1 cellular context compared by ENCODE assay signal in genomic region chr5:181204561-181205401, GRCh38.
A peak's percentile ranks its signal among the peaks of the same experiment; 100 is the strongest.
TF ChIP-seq lines count a peak whose summit lies in the region.

TSS of gene TRIM7 (minus strand) at chr5:181205196. CDS start at chr5:181205110, 86 bp downstream.

TF ChIP-seq in HepG2, 621 proteins besides CTCF, POLR2A, EP300 and RAD21 (continued from another document):
- TF ChIP-seq THRA (CRISPR knock-in tag; IDR thresholded peaks at IDR 0.05; ENCODE audit: borderline replicate concordance) (no peak), ZSCAN31 (CRISPR knock-in tag; IDR thresholded peaks at IDR 0.05; ENCODE audit: low read depth) (no peak), CREBL2 (CRISPR knock-in tag; IDR thresholded peaks at IDR 0.05; ENCODE audit: borderline replicate concordance) (no peak), HNRNPLL (IDR thresholded peaks at IDR 0.05; ENCODE audit: low read depth, low read length, poor library complexity, severe bottlenecking) (peak; percentile 50), ZNF280B (CRISPR knock-in tag; IDR thresholded peaks at IDR 0.05; ENCODE audit: borderline replicate concordance) (peak; percentile 41; the same call in 1 of the 2 replicates), PCBP1 (IDR thresholded peaks at IDR 0.05; ENCODE audit: borderline replicate concordance, low read depth, low read length) (no peak), GABPB1 (CRISPR knock-in tag; IDR thresholded peaks at IDR 0.05) (peak; percentile 36; the same call in 1 of the 2 replicates), HMGXB4 (CRISPR knock-in tag; IDR thresholded peaks at IDR 0.05; ENCODE audit: borderline replicate concordance in 1 of 2, low read depth in 1 of 2) (peak in 1 of 2 experiments; percentile 29; a peak in 1 of 4 replicates), CSRNP1 (CRISPR knock-in tag; IDR thresholded peaks at IDR 0.05) (0 out of 2 replicates have a peak, but pooled peaks have one; percentile 49), ZNF121 (CRISPR knock-in tag; IDR thresholded peaks at IDR 0.05) (0 out of 2 replicates have a peak, but pooled peaks have one; percentile 31), ZNF687 (CRISPR knock-in tag; IDR thresholded peaks at IDR 0.05) (peak; percentile 8; the same call in 1 of the 2 replicates), TBX2 (CRISPR knock-in tag; IDR thresholded peaks at IDR 0.05; ENCODE audit: borderline replicate concordance) (peak; percentile 23; the same call in 1 of the 2 replicates), TAF1 (CRISPR knock-in tag; IDR thresholded peaks at IDR 0.05) (no peak), MEF2D (CRISPR knock-in tag; IDR thresholded peaks at IDR 0.05) (no peak), ZNF800 (CRISPR knock-in tag; IDR thresholded peaks at IDR 0.05) (peak; percentile 98), POGK (CRISPR knock-in tag; conservative IDR thresholded peaks at IDR 0.05) (0 out of 2 replicates have a peak, but pooled peaks have one; percentile 33), KDM2A (CRISPR knock-in tag; IDR thresholded peaks at IDR 0.05; ENCODE audit: borderline replicate concordance, low read depth) (peak; percentile 11; the same call in 1 of the 2 replicates), ZNF777 (CRISPR knock-in tag; IDR thresholded peaks at IDR 0.05) (peak; percentile 93), UBTF (CRISPR knock-in tag; IDR thresholded peaks at IDR 0.05) (peak; percentile 45; the same call in 1 of the 2 replicates), BCL6 (CRISPR knock-in tag; IDR thresholded peaks at IDR 0.05) (peak; percentile 81), ZNF451 (CRISPR knock-in tag; IDR thresholded peaks at IDR 0.05) (0 out of 2 replicates have a peak, but pooled peaks have one; percentile 38), ZNF441 (CRISPR knock-in tag; IDR thresholded peaks at IDR 0.05; ENCODE audit: borderline replicate concordance) (no peak)
